ENCODE assay signal across 8 cellular contexts in genomic region chr14:95534299-95535225, GRCh38. TPM values are rescaled to one million over a fixed set of nuclear protein-coding genes. Genes with fewer than 3 reads are reported as not detected.
DNase-seq lines count a peak whose midpoint lies in the region; ATAC-seq and TF ChIP-seq lines count a peak whose summit lies in the region.

Gene GLRX5 (plus strand): TSS chr14:95535050. CDS start chr14:95535090, 40 bp downstream.

- no peaks in the 10 kb centered on the region for H3K27me3 Mint-ChIP-seq in activated T-cell treated with anti-CD3 and anti-CD28 coated beads, Interleukin-2, amount 50 U/mL, for 24 hours

- peaks cover 57% of the 10 kb centered on the region for H3K36me3 Mint-ChIP-seq in activated T-cell treated with anti-CD3 and anti-CD28 coated beads, Interleukin-2, amount 50 U/mL, for 24 hours (ENCODE audit: low read depth)

- ATAC-seq in GM21717 (IDR thresholded peaks at IDR 0.05; ENCODE audit: unreplicated experiment), result peak; percentile 92

- peak within 1 kb of the TSS; percentile 94 for H3K4me3 Mint-ChIP-seq in activated T-cell treated with anti-CD3 and anti-CD28 coated beads, Interleukin-2, amount 50 U/mL, for 24 hours

- peaks cover 68% of the 10 kb centered on the region for H3K4me1 Mint-ChIP-seq in activated T-cell treated with anti-CD3 and anti-CD28 coated beads, Interleukin-2, amount 50 U/mL, for 24 hours (ENCODE audit: low read depth)

- peak within 1 kb of the TSS; percentile 86 for H3K4me3 ChIP-seq in epithelial cell of proximal tubule (ENCODE audit: low read depth, low read length)

- DNase-seq in DMS153 treated with DMSO at 0.1 percent for 48 hours (lab: John Stamatoyannopoulos, UW; ENCODE audit: unreplicated experiment) (peak; percentile 98), KBM-7 (peak; percentile 100), epithelial cell of proximal tubule (ENCODE audit: low read depth) (peak; percentile 99), mucosa of gallbladder (ENCODE audit: low spot score) (peak; percentile 100)
- peak; percentile 98 for DNase-seq in activated T-cell treated with anti-CD3 and anti-CD28 coated beads, Interleukin-2, amount 50 U/mL, for 24 hours
- DNase-seq in stimulated activated CD8-positive, alpha-beta memory T cell treated with anti-CD3 and anti-CD28 coated beads, Interleukin-4, amount 100 ng/mL, for 4 hours (ENCODE audit: low read depth in 2 of 2, low spot score in 1 of 2), result peak; percentile 92 to 95

- no peak for TF ChIP-seq CTCF in epithelial cell of proximal tubule (conservative IDR thresholded peaks at IDR 0.05; ENCODE audit: low read depth, low read length)

- in situ Hi-C loops in KBM-7 (cut with MboI; ENCODE audit: low pct_unique_long_range_greater_than_20kb, low sequenced_read_pairs), result no loop called here

- peak within 1 kb of the TSS; percentile 95 for H3K27ac Mint-ChIP-seq in activated T-cell treated with anti-CD3 and anti-CD28 coated beads, Interleukin-2, amount 50 U/mL, for 24 hours

- H3K9me3 Mint-ChIP-seq in activated T-cell treated with anti-CD3 and anti-CD28 coated beads, Interleukin-2, amount 50 U/mL, for 24 hours, result no peaks in the 10 kb centered on the region

TF ChIP-seq in PFSK-1, 5 proteins besides CTCF, POLR2A, EP300 and RAD21:
- peak; percentile 55; the same call in 1 of the 2 replicates for TF ChIP-seq SIN3A (IDR thresholded peaks at IDR 0.05; ENCODE audit: borderline replicate concordance, insufficient read depth, low read length)
- peak; percentile 62 for TF ChIP-seq POLR2AphosphoS5 (IDR thresholded peaks at IDR 0.05; ENCODE audit: low read depth, low read length)
- TF ChIP-seq TAF1 (IDR thresholded peaks at IDR 0.05; ENCODE audit: borderline replicate concordance, insufficient read depth, low read length), result 0 out of 2 replicates have a peak, but pooled peaks have one; percentile 64
- peak; percentile 50 for TF ChIP-seq FOXP2 (optimal IDR thresholded peaks at IDR 0.05; ENCODE audit: borderline replicate concordance, extremely low read depth, extremely low read length, insufficient read depth)
- TF ChIP-seq REST (IDR thresholded peaks at IDR 0.05; ENCODE audit: insufficient read depth in 1 of 2, low read depth in 2 of 2, low read length in 2 of 2), result no peak

RNA-seq across cellular contexts. Expression of gene GLRX5, which starts in this region (rescaled TPM):
- 40.0 TPM for polyA plus RNA-seq in PFSK-1 (2012; ENCODE audit: insufficient read length, low read depth)
- 51.4 and 94.1 TPM in 2 replicates for total RNA-seq in epithelial cell of proximal tubule
- total RNA-seq in mucosa of gallbladder, result 38.6 TPM

Comparison
In these comparisons a context has a peak if more than half of its experiments do, and no peak if none do; other contexts are left out.
1. Peak in every context shown above with its lines: DNase-seq, ATAC-seq and H3K4me3 ChIP-seq.